ENCODE assay signal across 1 cellular context in genomic region chr14:67515386-67516079, GRCh38.
TF ChIP-seq lines count a peak whose summit lies in the region.

No MANE protein-coding gene starts in this region.

TF ChIP-seq in endothelial cell of umbilical vein, 7 proteins besides CTCF, POLR2A, EP300 and RAD21 (continued from another document):
- no peak for TF ChIP-seq EZH2 (IDR thresholded peaks at IDR 0.05; ENCODE audit: borderline replicate concordance, low read depth, low read length, severe bottlenecking)
